Comparison of ENCODE assay signal across 20 cellular contexts in the genomic region with DNA sequence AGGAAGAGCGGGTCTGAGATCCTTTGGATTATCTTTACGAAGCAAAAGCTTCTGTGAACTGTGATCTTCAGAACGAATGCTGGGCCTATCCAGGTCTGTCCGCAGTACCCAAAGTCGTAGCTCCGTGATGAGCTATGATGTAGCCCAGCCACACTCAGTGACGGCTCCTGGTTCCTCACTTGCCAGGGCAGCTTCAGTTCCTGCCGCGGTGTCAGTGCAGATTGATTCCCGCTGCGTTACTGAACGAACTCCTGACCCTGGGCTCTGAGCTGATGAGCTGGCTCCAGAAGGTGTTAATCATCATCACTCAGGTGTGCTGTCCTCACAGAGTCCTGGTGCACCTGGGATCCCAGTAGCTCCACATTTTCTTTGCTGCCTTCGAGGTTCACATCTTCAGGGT. TPM values are rescaled to one million over a fixed set of nuclear protein-coding genes. Genes with fewer than 3 reads are reported as not detected.
A peak's percentile ranks its signal among the peaks of the same experiment; 100 is the strongest.
DNase-seq lines count a peak whose midpoint lies in the region; ATAC-seq, FAIRE-seq and TF ChIP-seq lines count a peak whose summit lies in the region.
"Had no signal": no experiment of that assay in that cellular context is flagged by ENCODE, and none has a peak within 500 bp of the region (broad histone marks: within the 10 kb centered on the region; RNA-seq: fewer than 3 reads in every experiment).

No MANE protein-coding gene starts in this region.

- H3K9me3 ChIP-seq in astrocyte (ENCODE audit: insufficient read depth, low read depth, low read length): no peaks in the 10 kb centered on the region
- H3K9me3 ChIP-seq in neutrophil: no peaks in the 10 kb centered on the region
- H3K9me3 ChIP-seq in MM.1S (replicated peaks; ENCODE audit: insufficient read depth, low read length): no peaks in the 10 kb centered on the region
- H3K9me3 ChIP-seq: A549 had no signal

- no peaks in the 10 kb centered on the region for H3K9me2 ChIP-seq in MM.1S (replicated peaks; ENCODE audit: insufficient read depth, low read length)

- H3F3A ChIP-seq in MM.1S (ENCODE audit: insufficient read depth, low read length): no peaks in the 10 kb centered on the region

- peaks cover 0 to 1% (median 0%) of the 10 kb centered on the region in 3 donors for H3K27me3 Mint-ChIP-seq in CD14-positive monocyte (ENCODE audit: low read depth in 3 of 3)
- H3K27me3 Mint-ChIP-seq in astrocyte (ENCODE audit: low read depth, unreplicated experiment): no peaks in the 10 kb centered on the region

- ATAC-seq in omental fat pad (ENCODE audit: low FRiP score): no peak
- ATAC-seq: A549 had no signal

- intact Hi-C loops in CD14-positive monocyte (cut with micrococcal nuclease): loop anchor here in 1 of 2 donors (5.0 to 10.0 kb wide), 2 partner anchors 101 to 1317 kb away; partner anchors contain the start of genes ATP13A3 and TNK2

- no peak for FAIRE-seq in astrocyte (lab: Jason Lieb, UNC)
- FAIRE-seq: A549, H1 had no signal

- peak overlapping the region; percentile 64 for H3K4me2 ChIP-seq in astrocyte (ENCODE audit: low read length)
- no peak overlapping the region for H3K4me2 ChIP-seq in MM.1S (ENCODE audit: low read depth, low read length)
- H3K4me2 ChIP-seq: A549 had no signal

- H3K4me3 Mint-ChIP-seq in CD14-positive monocyte (no peak overlapping the region), astrocyte (ENCODE audit: unreplicated experiment) (peak overlapping the region; percentile 67)

- H3K4me3 ChIP-seq in astrocyte (ENCODE audit: insufficient read depth, low read depth, low read length) (no peak overlapping the region), epithelial cell of esophagus (ENCODE audit: low read length) (no peak overlapping the region), neutrophil (ENCODE audit: low read depth in 1 of 2, low read length in 1 of 2) (no peak overlapping the region), MM.1S (ENCODE audit: low read length) (no peak overlapping the region)
- H3K4me3 ChIP-seq: A549 had no signal

- H3K27ac ChIP-seq in astrocyte (ENCODE audit: low read depth, low read length) (peak overlapping the region; percentile 96), neutrophil (peak overlapping the region; percentile 81), MM.1S (ENCODE audit: low read length) (no peak overlapping the region)
- H3K27ac ChIP-seq: C4-2B had no signal

- H3K27ac Mint-ChIP-seq in CD14-positive monocyte (peak overlapping the region in 6 of 7 donors; percentile 52 to 99 (median 96)), astrocyte (ENCODE audit: unreplicated experiment) (no peak overlapping the region)

- H4K20me1 ChIP-seq in astrocyte (ENCODE audit: insufficient read depth, low read length): no peaks in the 10 kb centered on the region
- no peaks in the 10 kb centered on the region for H4K20me1 ChIP-seq in MM.1S (ENCODE audit: insufficient read depth, low read length)

- H3K36me3 ChIP-seq in astrocyte (ENCODE audit: insufficient read depth, low read length) (peaks cover 11% of the 10 kb centered on the region), neutrophil (no peaks in the 10 kb centered on the region), MM.1S (replicated peaks; ENCODE audit: insufficient read depth, low read length) (no peaks in the 10 kb centered on the region)

- H3K9ac ChIP-seq in astrocyte (ENCODE audit: low read length): peak overlapping the region; percentile 85
- H3K9ac ChIP-seq in MM.1S (ENCODE audit: low read length): no peak overlapping the region

- H2AFZ ChIP-seq in astrocyte (ENCODE audit: low read depth, low read length) (no peak overlapping the region), MM.1S (ENCODE audit: low read length) (no peak overlapping the region)

- H3K4me1 Mint-ChIP-seq in CD14-positive monocyte: peaks cover 45% of the 10 kb centered on the region
- H3K4me1 Mint-ChIP-seq in astrocyte (ENCODE audit: low read depth, unreplicated experiment): peaks cover 19% of the 10 kb centered on the region

- H3K27me3 ChIP-seq in astrocyte (ENCODE audit: insufficient read depth, low read length) (no peaks in the 10 kb centered on the region), neutrophil (no peaks in the 10 kb centered on the region), MM.1S (replicated peaks; ENCODE audit: insufficient read depth, low read length) (no peaks in the 10 kb centered on the region)

- peaks cover 0 to 6% (median 0%) of the 10 kb centered on the region in 7 donors for H3K9me3 Mint-ChIP-seq in CD14-positive monocyte
- H3K9me3 Mint-ChIP-seq in astrocyte (ENCODE audit: unreplicated experiment): peaks cover 6% of the 10 kb centered on the region

- peaks cover 7 to 16% of the 10 kb centered on the region in 2 donors for H3K36me3 Mint-ChIP-seq in CD14-positive monocyte
- peaks cover 13% of the 10 kb centered on the region for H3K36me3 Mint-ChIP-seq in astrocyte (ENCODE audit: low read depth, unreplicated experiment)

- DNase-seq in CD14-positive monocyte (ENCODE audit: low spot score) (no peak), astrocyte (ENCODE audit: low read depth) (no peak), epithelial cell of esophagus (ENCODE audit: low read depth) (peak; percentile 47), AG08396 (ENCODE audit: low spot score) (no peak), NCI-H2227 (lab: John Stamatoyannopoulos, UW; ENCODE audit: unreplicated experiment) (no peak), MM.1S (no peak), omental fat pad (ENCODE audit: low spot score) (no peak)
- DNase-seq: AML-193, DMS79 treated with DMSO at 0.1 percent for 48 hours, KBM-7, MV-4-11, NCI-H1694 treated with DMSO at 0.1 percent for 48 hours, NCI-H2227 treated with DMSO at 0.1 percent for 48 hours, NCI-H510A treated with DMSO at 0.1 percent for 48 hours, NCI-H774, RPMI8226 had no signal

- no peak for TF ChIP-seq CTCF in CD14-positive monocyte (IDR thresholded peaks at IDR 0.05)
- TF ChIP-seq CTCF in astrocyte (IDR thresholded peaks at IDR 0.05; ENCODE audit: insufficient read depth, low read depth, low read length): no peak
- TF ChIP-seq CTCF in epithelial cell of esophagus (IDR thresholded peaks at IDR 0.05; ENCODE audit: insufficient read depth, low read depth, low read length, missing control alignments): no peak
- TF ChIP-seq CTCF in neutrophil (IDR thresholded peaks at IDR 0.05): no peak
- TF ChIP-seq CTCF in MM.1S (IDR thresholded peaks at IDR 0.05; ENCODE audit: low read length): no peak
- TF ChIP-seq CTCF in omental fat pad (IDR thresholded peaks at IDR 0.05): no peak

- H3K4me1 ChIP-seq in astrocyte (ENCODE audit: insufficient read depth, low read length) (peaks cover 54% of the 10 kb centered on the region), neutrophil (ENCODE audit: control insufficient read depth in 1 of 2, insufficient read depth in 1 of 2, low read depth in 1 of 2, low read length in 1 of 2) (peaks cover 26 to 31% of the 10 kb centered on the region in 2 experiments), MM.1S (ENCODE audit: low read length) (peaks cover 8% of the 10 kb centered on the region; the same call in 1 of the 2 replicates)

- H3K79me2 ChIP-seq in astrocyte (ENCODE audit: insufficient read depth, low read length): peaks cover 16% of the 10 kb centered on the region
- peaks cover 12% of the 10 kb centered on the region for H3K79me2 ChIP-seq in MM.1S (ENCODE audit: low read length)

RNA-seq across cellular contexts. Expression of gene TMEM44, which starts 45.0 kb away (rescaled TPM):
- not detected for polyA plus RNA-seq in CD14-positive monocyte
- 9.8 and 10.5 TPM in 2 replicates for total RNA-seq in astrocyte
- total RNA-seq in omental fat pad: 10 to 100 TPM in 1 of 4 donors, 1 to 10 TPM in 3; 3.3 to 26.8 (median 7.5) TPM
